In genomic region chr13:32731074-32731473, GRCh38 we compare ENCODE assay signal across 22 cellular contexts.
DNase-seq lines count a peak whose midpoint lies in the region; ATAC-seq, FAIRE-seq and TF ChIP-seq lines count a peak whose summit lies in the region.
"Had no signal": no experiment of that assay in that cellular context is flagged by ENCODE, and none has a peak within 500 bp of the region (broad histone marks: within the 10 kb centered on the region; RNA-seq: fewer than 3 reads in every experiment).

No MANE protein-coding gene starts in this region.

- H3K4me1 ChIP-seq in A549 (peaks cover 22% of the 10 kb centered on the region), PC-3 (ENCODE audit: insufficient read depth, low read length) (peaks cover 16% of the 10 kb centered on the region), endocrine pancreas (ENCODE audit: control insufficient read depth, insufficient read depth, low read length) (peaks cover 28% of the 10 kb centered on the region), neural progenitor cell (peaks cover 23% of the 10 kb centered on the region), upper lobe of left lung (peaks cover 12 to 23% (median 18%) of the 10 kb centered on the region in 4 donors)

- H3K4me3 ChIP-seq in A549 (no peak overlapping the region), PC-3 (ENCODE audit: low read length) (no peak overlapping the region), endocrine pancreas (ENCODE audit: control insufficient read depth, insufficient read depth, low read length) (peak overlapping the region; percentile 52), neural progenitor cell (no peak overlapping the region), upper lobe of left lung (no peak overlapping the region)
- H3K4me3 ChIP-seq: GM23338, right atrium auricular region had no signal

- no peak for ATAC-seq in A549
- ATAC-seq in PC-3: peak; percentile 46; the same call in 1 of the 2 replicates
- no peak for ATAC-seq in upper lobe of left lung (ENCODE audit: low FRiP score in 2 of 2)
- ATAC-seq in stimulated activated naive B cell treated with anti-CD40 and anti-IgM and Interleukin-4, amounts not matched to agents 10 μg/mL and 1 μg/mL and 100 μg/mL, for 72 hours (replicated peaks): no peak
- ATAC-seq: GM23338, left colon had no signal

- H3K9me3 Mint-ChIP-seq in neural progenitor cell (peaks cover 19% of the 10 kb centered on the region), progenitor cell of endocrine pancreas (ENCODE audit: low read depth) (peaks cover 7% of the 10 kb centered on the region)
- no peaks in the 10 kb centered on the region for H3K9me3 Mint-ChIP-seq in stimulated activated naive B cell treated with anti-CD40 and anti-IgM and Interleukin-4, amounts not matched to agents 10 μg/mL and 1 μg/mL and 100 μg/mL, for 72 hours
- H3K9me3 Mint-ChIP-seq: type B pancreatic cell had no signal

- H3K36me3 ChIP-seq in PC-3 (ENCODE audit: low read depth, low read length): no peaks in the 10 kb centered on the region
- no peaks in the 10 kb centered on the region for H3K36me3 ChIP-seq in endocrine pancreas (ENCODE audit: control insufficient read depth, insufficient read depth, low read length)
- H3K36me3 ChIP-seq in neural progenitor cell: no peaks in the 10 kb centered on the region
- no peaks in the 10 kb centered on the region for H3K36me3 ChIP-seq in upper lobe of left lung
- H3K36me3 ChIP-seq: neutrophil, right atrium auricular region had no signal

- H2AFZ ChIP-seq in PC-3 (ENCODE audit: low read length): no peak overlapping the region
- no peak overlapping the region for H2AFZ ChIP-seq in neural progenitor cell (replicated peaks)
- H2AFZ ChIP-seq: GM23338 had no signal

- H3K9ac ChIP-seq in PC-3 (ENCODE audit: low read length) (no peak overlapping the region), endocrine pancreas (ENCODE audit: control insufficient read depth, insufficient read depth, low read length) (no peak overlapping the region), neural progenitor cell (no peak overlapping the region)

- TF ChIP-seq POLR2A in A549 (IDR thresholded peaks at IDR 0.05; ENCODE audit: low read length) (no peak), upper lobe of left lung (IDR thresholded peaks at IDR 0.05) (no peak)

- H3K79me2 ChIP-seq in PC-3 (ENCODE audit: low read length): no peaks in the 10 kb centered on the region; the same call in 1 of the 2 replicates
- peaks cover 35% of the 10 kb centered on the region for H3K79me2 ChIP-seq in neural progenitor cell (ENCODE audit: low read depth)

- H4K20me1 ChIP-seq in PC-3 (ENCODE audit: low read length): no peaks in the 10 kb centered on the region
- peaks cover 19% of the 10 kb centered on the region for H4K20me1 ChIP-seq in neural progenitor cell (ENCODE audit: low read depth)

- peaks cover 6% of the 10 kb centered on the region for H3K4me1 Mint-ChIP-seq in neural progenitor cell
- H3K4me1 Mint-ChIP-seq in progenitor cell of endocrine pancreas (ENCODE audit: low read depth): peaks cover 16% of the 10 kb centered on the region
- H3K4me1 Mint-ChIP-seq in stimulated activated naive B cell treated with anti-CD40 and anti-IgM and Interleukin-4, amounts not matched to agents 10 μg/mL and 1 μg/mL and 100 μg/mL, for 72 hours: peaks cover 13 to 16% of the 10 kb centered on the region in 2 donors

- CTCF ChIA-PET in A549 (lab: Yijun Ruan, JAX): no interaction called here
- CTCF ChIA-PET in PC-3 (lab: Charles Lee): no interaction called here

- H3K27ac ChIP-seq in A549 (no peak overlapping the region), PC-3 (ENCODE audit: low read length) (peak overlapping the region; percentile 69), neural progenitor cell (peak overlapping the region; percentile 60), upper lobe of left lung (peak overlapping the region in 2 of 4 donors; percentile 42 to 56)
- H3K27ac ChIP-seq: neutrophil, right atrium auricular region had no signal

- H3K36me3 Mint-ChIP-seq in neural progenitor cell: peaks cover 35% of the 10 kb centered on the region
- H3K36me3 Mint-ChIP-seq in progenitor cell of endocrine pancreas (ENCODE audit: insufficient read depth): peaks cover 16% of the 10 kb centered on the region
- peaks cover 20 to 37% of the 10 kb centered on the region in 2 donors for H3K36me3 Mint-ChIP-seq in stimulated activated naive B cell treated with anti-CD40 and anti-IgM and Interleukin-4, amounts not matched to agents 10 μg/mL and 1 μg/mL and 100 μg/mL, for 72 hours

- no TSS peak for BruUV-seq in PC-3 (replicated peaks; lab: Mats Ljungman, UMichigan)

- no peak overlapping the region for H3K4me3 Mint-ChIP-seq in neural progenitor cell
- H3K4me3 Mint-ChIP-seq in progenitor cell of endocrine pancreas (ENCODE audit: low read depth): no peak overlapping the region
- no peak overlapping the region for H3K4me3 Mint-ChIP-seq in stimulated activated naive B cell treated with anti-CD40 and anti-IgM and Interleukin-4, amounts not matched to agents 10 μg/mL and 1 μg/mL and 100 μg/mL, for 72 hours
- H3K4me3 Mint-ChIP-seq: activated CD4-positive, alpha-beta T cell treated with anti-CD3 and anti-CD28 coated beads for 36 hours; CD8-positive, alpha-beta memory T cell; GM23338; type B pancreatic cell had no signal

- intact Hi-C loops in PC-3 (cut with micrococcal nuclease): no loop called here

- no peak overlapping the region for H3K27ac Mint-ChIP-seq in neural progenitor cell
- H3K27ac Mint-ChIP-seq in progenitor cell of endocrine pancreas: no peak overlapping the region
- H3K27ac Mint-ChIP-seq in stimulated activated naive B cell treated with anti-CD40 and anti-IgM and Interleukin-4, amounts not matched to agents 10 μg/mL and 1 μg/mL and 100 μg/mL, for 72 hours: no peak overlapping the region
- H3K27ac Mint-ChIP-seq: type B pancreatic cell had no signal

- H3F3A ChIP-seq in PC-3 (ENCODE audit: low read length, unreplicated experiment) (no peaks in the 10 kb centered on the region), neural progenitor cell (ENCODE audit: low read depth) (peaks cover 23% of the 10 kb centered on the region)

- FAIRE-seq in A549 (lab: Jason Lieb, UNC) (no peak), urothelium cell line (lab: Jason Lieb, UNC) (no peak)

- no peak for TF ChIP-seq CTCF in A549 (IDR thresholded peaks at IDR 0.05)
- no peak for TF ChIP-seq CTCF in PC-3 (conservative IDR thresholded peaks at IDR 0.05; ENCODE audit: low read depth, low read length)
- TF ChIP-seq CTCF in neural progenitor cell (IDR thresholded peaks at IDR 0.05): no peak
- no peak for TF ChIP-seq CTCF in upper lobe of left lung (IDR thresholded peaks at IDR 0.05)
- no peak for TF ChIP-seq CTCF in progenitor cell of endocrine pancreas (IDR thresholded peaks at IDR 0.05; ENCODE audit: unreplicated experiment)

- H3K4me2 ChIP-seq in A549 (peak overlapping the region; percentile 63), PC-3 (ENCODE audit: low read length) (peak overlapping the region; percentile 58; the same call in 1 of the 2 replicates), neural progenitor cell (no peak overlapping the region)
- H3K4me2 ChIP-seq: GM23338 had no signal

- TF ChIP-seq EP300 in A549 (IDR thresholded peaks at IDR 0.05) (no peak), upper lobe of left lung (IDR thresholded peaks at IDR 0.05) (no peak)

- H3K27me3 ChIP-seq in PC-3 (ENCODE audit: low read length): no peaks in the 10 kb centered on the region
- H3K27me3 ChIP-seq in endocrine pancreas (ENCODE audit: control insufficient read depth, insufficient read depth, low read length): no peaks in the 10 kb centered on the region
- H3K27me3 ChIP-seq in neural progenitor cell: no peaks in the 10 kb centered on the region
- no peaks in the 10 kb centered on the region for H3K27me3 ChIP-seq in upper lobe of left lung
- H3K27me3 ChIP-seq: neutrophil, right atrium auricular region had no signal

- POLR2A ChIA-PET in A549 (lab: Yijun Ruan, JAX): no interaction called here
- POLR2A ChIA-PET in PC-3 (lab: Charles Lee; ENCODE audit: unreplicated experiment): no interaction called here

- no peaks in the 10 kb centered on the region for H3K9me3 ChIP-seq in A549
- H3K9me3 ChIP-seq in PC-3 (ENCODE audit: low read length): no peaks in the 10 kb centered on the region
- H3K9me3 ChIP-seq in endocrine pancreas (ENCODE audit: control insufficient read depth, low read length): no peaks in the 10 kb centered on the region
- no peaks in the 10 kb centered on the region for H3K9me3 ChIP-seq in neural progenitor cell (ENCODE audit: low read depth)
- H3K9me3 ChIP-seq in upper lobe of left lung: no peaks in the 10 kb centered on the region
- H3K9me3 ChIP-seq: neutrophil, right atrium auricular region had no signal

- no peak for TF ChIP-seq RAD21 in A549 (conservative IDR thresholded peaks at IDR 0.05 in 1 of 2, IDR thresholded peaks at IDR 0.05 in 1 of 2)

- no peaks in the 10 kb centered on the region for H3K27me3 Mint-ChIP-seq in neural progenitor cell (ENCODE audit: insufficient read depth, low read depth)
- H3K27me3 Mint-ChIP-seq in progenitor cell of endocrine pancreas: no peaks in the 10 kb centered on the region
- no peaks in the 10 kb centered on the region for H3K27me3 Mint-ChIP-seq in stimulated activated naive B cell treated with anti-CD40 and anti-IgM and Interleukin-4, amounts not matched to agents 10 μg/mL and 1 μg/mL and 100 μg/mL, for 72 hours
- H3K27me3 Mint-ChIP-seq: activated CD4-positive, alpha-beta T cell treated with anti-CD3 and anti-CD28 coated beads for 36 hours; CD8-positive, alpha-beta memory T cell; type B pancreatic cell had no signal

- H3K9me2 ChIP-seq in PC-3 (replicated peaks; ENCODE audit: low read length): no peaks in the 10 kb centered on the region

- WGBS in A549 (ENCODE audit: missing lambda C conversion rate): 70% methylated on average over 3 of the region's 3 CpGs
- WGBS in upper lobe of left lung, 2 donors: 53% methylated on average over 3 of the region's 3 CpGs

- DNase-seq in A549 (ENCODE audit: low read depth in 1 of 2, low spot score in 1 of 2): no peak
- DNase-seq in PC-3: no peak
- no peak for DNase-seq in neural progenitor cell (ENCODE audit: low spot score)
- DNase-seq in upper lobe of left lung: no peak
- no peak for DNase-seq in progenitor cell of endocrine pancreas (ENCODE audit: low spot score, unreplicated experiment)
- no peak for DNase-seq in urothelium cell line (ENCODE audit: low spot score)
- no peak for DNase-seq in stimulated activated naive B cell treated with anti-CD40 and anti-IgM and Interleukin-4, amounts not matched to agents 10 μg/mL and 1 μg/mL and 100 μg/mL, for 72 hours
- DNase-seq: amniotic stem cell; caudate nucleus; CD8-positive, alpha-beta memory T cell; DMS79; KG1; left colon; NCI-H1092; NCI-H2081 treated with DMSO at 0.1 percent for 48 hours; stimulated activated naive CD4-positive, alpha-beta T cell had no signal

TF ChIP-seq in A549, 52 proteins besides CTCF, POLR2A, EP300 and RAD21 (continues in another document):
- no peak for TF ChIP-seq HOXB5 (CRISPR knock-in tag; IDR thresholded peaks at IDR 0.05)
- TF ChIP-seq EHMT2 (IDR thresholded peaks at IDR 0.05; ENCODE audit: low read depth): no peak
- TF ChIP-seq NFE2L2 (conservative IDR thresholded peaks at IDR 0.05; ENCODE audit: low read length): no peak
- no peak for TF ChIP-seq FOSB (CRISPR knock-in tag; IDR thresholded peaks at IDR 0.05)
- no peak for TF ChIP-seq ZNF302 (CRISPR knock-in tag; IDR thresholded peaks at IDR 0.05)
- TF ChIP-seq SMC3 (IDR thresholded peaks at IDR 0.05): no peak
- no peak for TF ChIP-seq HOXA7 (CRISPR knock-in tag; IDR thresholded peaks at IDR 0.05)
- TF ChIP-seq TP53 (CRISPR knock-in tag; IDR thresholded peaks at IDR 0.05): no peak

Comparison
In these comparisons a context has a peak if more than half of its experiments do, and no peak if none do; other contexts are left out.
1. H3K27ac ChIP-seq: peak in PC-3 (single experiment) and neural progenitor cell (single experiment); none in A549 (0 of 2).